In the genomic region with DNA sequence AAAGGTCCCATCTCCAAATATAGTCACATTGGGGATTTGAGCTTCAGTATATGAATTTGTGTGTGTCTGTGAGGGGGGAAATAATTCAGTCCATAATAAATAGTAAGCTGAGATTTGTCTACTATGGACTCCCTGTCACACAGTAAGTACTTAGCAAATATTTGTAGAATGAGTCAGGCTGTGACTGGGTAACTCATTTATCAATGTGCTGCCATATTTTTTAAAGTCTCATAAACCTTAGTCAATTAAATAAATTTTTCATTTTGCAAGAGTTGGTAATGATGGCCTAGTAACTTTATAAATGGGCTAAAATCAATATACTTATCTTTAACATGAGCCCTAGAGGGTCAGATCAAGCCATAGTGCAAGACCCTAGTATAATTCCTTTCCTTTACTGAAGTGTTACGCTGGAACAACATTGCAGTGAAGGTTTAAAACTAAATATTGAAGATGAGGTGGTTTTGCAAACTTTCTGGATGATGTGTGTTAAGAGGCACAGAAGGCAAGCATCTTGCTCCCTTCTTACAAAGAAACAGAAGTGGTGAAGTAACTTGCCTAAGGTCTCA, we compare ENCODE assay signal across 8 cellular contexts.
DNase-seq lines count a peak whose midpoint lies in the region; FAIRE-seq and TF ChIP-seq lines count a peak whose summit lies in the region.
"Had no signal": no experiment of that assay in that cellular context is flagged by ENCODE, and none has a peak within 500 bp of the region (broad histone marks: within the 10 kb centered on the region; RNA-seq: fewer than 3 reads in every experiment).

No MANE protein-coding gene starts in this region.

- no peak overlapping the region for H3K4me2 ChIP-seq in skeletal muscle satellite cell (ENCODE audit: low read length)

- H3K36me3 ChIP-seq in skeletal muscle satellite cell (ENCODE audit: insufficient read depth, low read length) (no peaks in the 10 kb centered on the region), esophagus squamous epithelium (no peaks in the 10 kb centered on the region)

- peak; percentile 87 for FAIRE-seq in RCC 7860 (lab: Jason Lieb, UNC)

- H3K4me3 ChIP-seq in skeletal muscle satellite cell (ENCODE audit: low read length), result peak overlapping the region; percentile 19
- H3K4me3 ChIP-seq in esophagus squamous epithelium, result no peak overlapping the region

- H3K27ac ChIP-seq in esophagus squamous epithelium, result no peak overlapping the region

- no peak for TF ChIP-seq CTCF in esophagus squamous epithelium (IDR thresholded peaks at IDR 0.05)

- 0% methylated on average over 1 of the region's 1 CpG for WGBS in esophagus squamous epithelium, 2 donors

- no peak for TF ChIP-seq POLR2A in esophagus squamous epithelium (IDR thresholded peaks at IDR 0.05)

- peak; percentile 5 for DNase-seq in H4 (ENCODE audit: low spot score)
- peak; percentile 68 for DNase-seq in RCC 7860 (ENCODE audit: low spot score)
- peak; percentile 43 for DNase-seq in fibroblast of peridontal ligament (ENCODE audit: extremely low read depth)
- no peak for DNase-seq in esophagus squamous epithelium (lab: John Stamatoyannopoulos, UW)
- no peak for DNase-seq in cerebellum (ENCODE audit: low spot score)
- no peak for DNase-seq in D341Med (ENCODE audit: low spot score)
- DNase-seq: activated naive CD4-positive, alpha-beta T cell treated with Interleukin-2 at 50 U/mL for 16 hours had no signal

- peak overlapping the region; percentile 28 for H3K9ac ChIP-seq in skeletal muscle satellite cell (ENCODE audit: low read depth, low read length)

- intact Hi-C loops in esophagus squamous epithelium (cut with DNase I), result no loop called here

- H3K27me3 ChIP-seq in skeletal muscle satellite cell (ENCODE audit: control insufficient read depth, insufficient read depth, low read length) (no peaks in the 10 kb centered on the region), esophagus squamous epithelium (no peaks in the 10 kb centered on the region)

- no peaks in the 10 kb centered on the region for H3K9me3 ChIP-seq in skeletal muscle satellite cell (replicated peaks; ENCODE audit: low read length)
- no peaks in the 10 kb centered on the region for H3K9me3 ChIP-seq in esophagus squamous epithelium

- H3K4me1 ChIP-seq in skeletal muscle satellite cell (ENCODE audit: control insufficient read depth, insufficient read depth, low read length) (peaks cover 25% of the 10 kb centered on the region), esophagus squamous epithelium (peaks cover 0 to 6% (median 0%) of the 10 kb centered on the region in 3 donors)

Comparison
In these comparisons a context has a peak if more than half of its experiments do, and no peak if none do; other contexts are left out.
1. DNase-seq: peak in H4 (single experiment), RCC 7860 (single experiment) and fibroblast of peridontal ligament (single experiment); none in esophagus squamous epithelium (single experiment), cerebellum (single experiment) and D341Med (single experiment).